32 cellular contexts compared by ENCODE assay signal in the genomic region with DNA sequence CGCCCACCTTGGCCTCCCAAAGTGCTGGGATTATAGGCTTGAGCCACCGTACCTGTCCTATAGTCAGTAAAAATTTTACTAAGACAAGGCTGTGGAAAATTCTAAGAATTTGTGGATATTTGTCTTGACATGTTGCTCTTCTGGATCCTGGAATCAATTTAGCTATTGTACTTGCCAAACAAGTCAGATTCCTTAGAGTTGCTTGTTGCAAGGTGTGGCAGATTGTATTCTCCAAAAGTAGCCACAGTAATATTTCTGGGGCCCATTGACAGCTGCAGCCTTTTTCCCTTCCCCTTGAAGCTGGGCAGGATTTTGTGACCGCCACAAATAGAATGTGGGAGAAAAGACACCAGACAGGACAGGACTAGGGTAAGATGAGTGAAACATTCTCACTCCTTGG.
"Had no signal": no experiment of that assay in that cellular context is flagged by ENCODE, and none has a peak within 500 bp of the region (broad histone marks: within the 10 kb centered on the region; RNA-seq: fewer than 3 reads in every experiment).

No MANE protein-coding gene starts in this region.

- H3K9me3 Mint-ChIP-seq: activated naive CD4-positive, alpha-beta T cell treated with anti-CD3 and anti-CD28 coated beads, Interleukin-2, amount 10 ng/mL, durations not matched to agents 7 days and 5 days; activated T-cell treated with anti-CD3 and anti-CD28 coated beads, Interleukin-2, amount 50 U/mL, for 24 hours; natural killer cell; stimulated activated effector memory CD8-positive, alpha-beta T cell treated with anti-CD3 and anti-CD28 coated beads, Interleukin-12 subunit alpha, Interleukin-12 subunit beta, amount 100 ng/mL, for 72 hours had no signal

- H3K9me3 ChIP-seq: ascending aorta, gastrocnemius medialis, right lobe of liver, upper lobe of right lung had no signal

- H3K4me1 Mint-ChIP-seq: brain, neural progenitor cell had no signal

- H3K9ac ChIP-seq: neural progenitor cell had no signal

- H3K4me3 ChIP-seq: ascending aorta, coronary artery, dorsolateral prefrontal cortex, gastrocnemius medialis, neural progenitor cell, right lobe of liver, skin epidermis, upper lobe of right lung had no signal

- H3K4me3 Mint-ChIP-seq: activated CD4-positive, alpha-beta memory T cell treated with anti-CD3 and anti-CD28 coated beads for 36 hours; activated CD4-positive, alpha-beta T cell treated with anti-CD3 and anti-CD28 coated beads, Interleukin-2, amount 10 ng/mL, durations not matched to agents 24 days and 14 days; activated naive CD4-positive, alpha-beta T cell treated with anti-CD3 and anti-CD28 coated beads, Interleukin-2, amount 10 ng/mL, durations not matched to agents 7 days and 5 days; activated naive CD8-positive, alpha-beta T cell treated with anti-CD3 and anti-CD28 coated beads, Interleukin-2, amount 10 ng/mL, durations not matched to agents 7 days and 5 days; activated T-cell treated with anti-CD3 and anti-CD28 coated beads, Interleukin-2, amount 50 U/mL, for 24 hours; brain; natural killer cell; neural progenitor cell; stimulated activated effector memory CD8-positive, alpha-beta T cell treated with anti-CD3 and anti-CD28 coated beads, Interleukin-12 subunit alpha, Interleukin-12 subunit beta, amount 100 ng/mL, for 72 hours; stimulated activated naive CD8-positive, alpha-beta T cell treated with anti-CD3 and anti-CD28 coated beads, Interleukin-15, amount 100 ng/mL, for 72 hours; T-helper 17 cell had no signal

- H3K4me1 ChIP-seq: ascending aorta, gastrocnemius medialis, neural progenitor cell, right lobe of liver, upper lobe of right lung had no signal

- H3K36me3 Mint-ChIP-seq: activated CD4-positive, alpha-beta memory T cell treated with anti-CD3 and anti-CD28 coated beads for 36 hours; activated naive CD4-positive, alpha-beta T cell treated with anti-CD3 and anti-CD28 coated beads, Interleukin-2, amount 10 ng/mL, durations not matched to agents 7 days and 5 days; activated naive CD8-positive, alpha-beta T cell treated with anti-CD3 and anti-CD28 coated beads, Interleukin-2, amount 10 ng/mL, durations not matched to agents 7 days and 5 days; brain; natural killer cell; neural progenitor cell; stimulated activated effector memory CD8-positive, alpha-beta T cell treated with anti-CD3 and anti-CD28 coated beads, Interleukin-12 subunit alpha, Interleukin-12 subunit beta, amount 100 ng/mL, for 72 hours had no signal

- H3K27ac ChIP-seq: ascending aorta, coronary artery, dorsolateral prefrontal cortex, gastrocnemius medialis, neural progenitor cell, right lobe of liver, upper lobe of right lung had no signal

- H3K27me3 Mint-ChIP-seq: activated CD4-positive, alpha-beta T cell treated with anti-CD3 and anti-CD28 coated beads, Interleukin-2, amount 10 ng/mL, durations not matched to agents 24 days and 14 days; activated naive CD4-positive, alpha-beta T cell treated with anti-CD3 and anti-CD28 coated beads, Interleukin-2, amount 10 ng/mL, durations not matched to agents 7 days and 5 days; activated naive CD8-positive, alpha-beta T cell treated with anti-CD3 and anti-CD28 coated beads, Interleukin-2, amount 10 ng/mL, durations not matched to agents 7 days and 5 days; stimulated activated naive CD8-positive, alpha-beta T cell treated with anti-CD3 and anti-CD28 coated beads, Interleukin-15, amount 100 ng/mL, for 72 hours; T-helper 17 cell had no signal

- H3K27me3 ChIP-seq: ascending aorta, dorsolateral prefrontal cortex, gastrocnemius medialis, neural progenitor cell, right lobe of liver, upper lobe of right lung had no signal

- H3K36me3 ChIP-seq: ascending aorta, gastrocnemius medialis, neural progenitor cell, right lobe of liver, upper lobe of right lung had no signal

- H3K27ac Mint-ChIP-seq: activated CD4-positive, alpha-beta memory T cell treated with anti-CD3 and anti-CD28 coated beads for 36 hours; activated CD4-positive, alpha-beta T cell treated with anti-CD3 and anti-CD28 coated beads, Interleukin-2, amount 10 ng/mL, durations not matched to agents 24 days and 14 days; activated naive CD4-positive, alpha-beta T cell treated with anti-CD3 and anti-CD28 coated beads, Interleukin-2, amount 10 ng/mL, durations not matched to agents 7 days and 5 days; activated naive CD8-positive, alpha-beta T cell treated with anti-CD3 and anti-CD28 coated beads, Interleukin-2, amount 10 ng/mL, durations not matched to agents 7 days and 5 days; activated T-cell treated with anti-CD3 and anti-CD28 coated beads, Interleukin-2, amount 50 U/mL, for 24 hours; brain; natural killer cell; neural progenitor cell; stimulated activated effector memory CD8-positive, alpha-beta T cell treated with anti-CD3 and anti-CD28 coated beads, Interleukin-12 subunit alpha, Interleukin-12 subunit beta, amount 100 ng/mL, for 72 hours; stimulated activated naive CD8-positive, alpha-beta T cell treated with anti-CD3 and anti-CD28 coated beads, Interleukin-15, amount 100 ng/mL, for 72 hours; T-helper 17 cell had no signal

- DNase-seq: activated CD4-positive, alpha-beta memory T cell treated with anti-CD3 and anti-CD28 coated beads for 36 hours; activated CD4-positive, alpha-beta T cell treated with anti-CD3 and anti-CD28 coated beads, Interleukin-2, amount 10 ng/mL, durations not matched to agents 24 days and 14 days; activated CD4-positive, CD25-positive, alpha-beta regulatory T cell treated with anti-CD3 and anti-CD28 coated beads, Interleukin-2, amount 50 U/mL, for 72 hours; activated CD8-positive, alpha-beta memory T cell treated with anti-CD3 and anti-CD28 coated beads, Interleukin-2, amount 50 U/mL, for 48 hours; activated gamma-delta T cell; activated naive CD4-positive, alpha-beta T cell treated with anti-CD3 and anti-CD28 coated beads, Interleukin-2, amount 10 ng/mL, durations not matched to agents 7 days and 5 days; activated naive CD8-positive, alpha-beta T cell treated with anti-CD3 and anti-CD28 coated beads, Interleukin-2, amount 10 ng/mL, durations not matched to agents 7 days and 5 days; activated T-cell treated with anti-CD3 and anti-CD28 coated beads, Interleukin-2, amount 50 U/mL, for 24 hours; dorsolateral prefrontal cortex; effector memory CD4-positive, alpha-beta T cell; gastrocnemius medialis; glutamatergic neuron; islet precursor cell; left cardiac atrium; left ventricle myocardium superior; midbrain; natural killer cell; occipital lobe; posterior cingulate gyrus; right lobe of liver; stimulated activated CD4-positive, alpha-beta T cell treated with anti-CD3 and anti-CD28 coated beads, Interleukin-12 subunit alpha, Interleukin-12 subunit beta, amount 100 ng/mL, for 4 hours; stimulated activated CD4-positive, alpha-beta T cell treated with anti-CD3 and anti-CD28 coated beads, Interleukin-4, amount 100 ng/mL, for 24 hours; stimulated activated naive CD8-positive, alpha-beta T cell treated with anti-CD3 and anti-CD28 coated beads, Interleukin-15, amount 100 ng/mL, for 72 hours; substantia nigra; T-helper 17 cell; upper lobe of right lung had no signal

- H3K4me2 ChIP-seq: neural progenitor cell had no signal
